In the genomic region with DNA sequence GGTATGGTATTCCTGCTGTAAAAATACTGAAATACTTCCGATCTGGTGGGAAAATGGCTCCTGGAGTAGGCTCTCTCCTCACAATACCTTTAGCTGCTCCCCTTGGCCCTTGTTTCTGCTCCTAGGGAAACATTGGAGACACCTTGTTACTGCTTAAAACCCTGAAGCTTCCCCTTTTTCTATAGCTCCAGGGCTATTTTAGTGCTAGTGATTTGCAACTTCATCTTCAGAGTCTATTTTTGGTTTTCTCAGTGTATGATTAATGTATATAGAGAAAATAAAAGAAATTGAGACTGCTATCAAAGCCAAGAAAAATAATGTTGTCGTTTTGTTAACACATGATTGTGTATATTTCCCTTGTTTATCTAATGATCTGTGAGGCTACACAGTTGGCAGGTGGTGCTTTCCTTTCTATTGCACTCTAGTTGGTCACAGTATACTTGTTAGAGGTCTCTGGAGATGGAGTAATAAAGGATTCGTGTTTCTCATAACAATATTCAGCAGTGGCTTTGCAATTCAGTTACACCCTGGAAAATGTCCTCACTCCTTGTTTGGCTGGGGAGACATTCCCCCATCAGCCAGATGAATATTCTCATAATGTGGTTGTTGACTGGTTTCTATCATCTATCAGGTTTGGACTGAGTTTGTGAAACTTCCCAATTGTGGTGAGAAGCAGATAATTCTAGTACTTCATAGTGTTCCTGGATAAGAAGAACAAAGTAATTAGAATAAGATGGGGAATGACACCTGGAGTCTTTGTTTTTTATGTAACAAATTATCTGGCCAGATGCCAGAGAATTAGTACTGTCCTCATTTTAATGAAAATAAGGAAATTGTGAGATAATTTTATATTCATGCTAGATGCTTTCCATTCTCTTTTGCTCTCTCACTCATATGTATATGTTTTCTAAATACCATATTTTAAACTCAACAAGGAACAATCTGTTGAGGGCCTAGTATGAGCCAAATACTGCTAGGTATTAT, we compare ENCODE assay signal across 10 cellular contexts. TPM values are rescaled to one million over a fixed set of nuclear protein-coding genes. Genes with fewer than 3 reads are reported as not detected.
A peak's percentile ranks its signal among the peaks of the same experiment; 100 is the strongest.
DNase-seq lines count a peak whose midpoint lies in the region; ATAC-seq and TF ChIP-seq lines count a peak whose summit lies in the region.
"Had no signal": no experiment of that assay in that cellular context is flagged by ENCODE, and none has a peak within 500 bp of the region (broad histone marks: within the 10 kb centered on the region; RNA-seq: fewer than 3 reads in every experiment).

No MANE protein-coding gene starts in this region.

- TF ChIP-seq POLR2A in breast epithelium (IDR thresholded peaks at IDR 0.05), result no peak
- no peak for TF ChIP-seq POLR2A in vagina (IDR thresholded peaks at IDR 0.05)

- H3K4me1 Mint-ChIP-seq in stimulated activated memory B cell treated with anti-CD40 and anti-IgM and Interleukin-4, amounts not matched to agents 10 μg/mL and 1 μg/mL and 100 μg/mL, for 72 hours, result peaks cover 44% of the 10 kb centered on the region

- no peak for ATAC-seq in stimulated activated memory B cell treated with anti-CD40 and anti-IgM and Interleukin-4, amounts not matched to agents 10 μg/mL and 1 μg/mL and 100 μg/mL, for 72 hours

- H3K36me3 ChIP-seq in breast epithelium (no peaks in the 10 kb centered on the region), vagina (no peaks in the 10 kb centered on the region)

- H3K4me1 ChIP-seq in breast epithelium, result no peaks in the 10 kb centered on the region
- H3K4me1 ChIP-seq in vagina, result no peaks in the 10 kb centered on the region

- peak overlapping the region; percentile 78 for H3K27ac Mint-ChIP-seq in stimulated activated memory B cell treated with anti-CD40 and anti-IgM and Interleukin-4, amounts not matched to agents 10 μg/mL and 1 μg/mL and 100 μg/mL, for 72 hours

- H3K27me3 Mint-ChIP-seq in stimulated activated memory B cell treated with anti-CD40 and anti-IgM and Interleukin-4, amounts not matched to agents 10 μg/mL and 1 μg/mL and 100 μg/mL, for 72 hours, result no peaks in the 10 kb centered on the region

- H3K4me3 ChIP-seq in breast epithelium (no peak overlapping the region), vagina (no peak overlapping the region)
- H3K4me3 ChIP-seq: A549 had no signal

- TF ChIP-seq CTCF in breast epithelium (IDR thresholded peaks at IDR 0.05) (no peak), vagina (IDR thresholded peaks at IDR 0.05) (no peak)

- H3K27ac ChIP-seq in breast epithelium (peak overlapping the region; percentile 45 to 60), vagina (no peak overlapping the region)
- H3K27ac ChIP-seq: A549 had no signal

- intact Hi-C loops in breast epithelium (cut with DNase I; ENCODE audit: low total_unique reads), result no loop called here
- intact Hi-C loops in vagina (cut with DNase I), result no loop called here

- H3K36me3 Mint-ChIP-seq in stimulated activated memory B cell treated with anti-CD40 and anti-IgM and Interleukin-4, amounts not matched to agents 10 μg/mL and 1 μg/mL and 100 μg/mL, for 72 hours, result peaks cover 11% of the 10 kb centered on the region

- H3K27me3 ChIP-seq in breast epithelium (no peaks in the 10 kb centered on the region), vagina (no peaks in the 10 kb centered on the region)

- DNase-seq in SIG-M5 treated with dmso at 0.1 percent for 504 hours (lab: John Stamatoyannopoulos, UW; ENCODE audit: unreplicated experiment) (peak; percentile 58), SIG-M5 (lab: John Stamatoyannopoulos, UW) (no peak), NCI-H2196 (lab: John Stamatoyannopoulos, UW; ENCODE audit: unreplicated experiment) (peak; percentile 58), breast epithelium (ENCODE audit: low spot score in 2 of 2) (no peak), activated gamma-delta T cell treated with Interleukin-2 at 50 U/mL for 16 hours (no peak), vagina (ENCODE audit: extremely low spot score in 2 of 2) (no peak)
- DNase-seq in activated CD4-positive, alpha-beta T cell treated with anti-CD3 and anti-CD28 coated beads for 1 hour, result no peak
- DNase-seq: activated T-cell treated with anti-CD3 and anti-CD28 coated beads, Interleukin-2, amount 50 U/mL, for 1 hour had no signal

- H3K9me3 ChIP-seq in breast epithelium (no peaks in the 10 kb centered on the region), vagina (no peaks in the 10 kb centered on the region)
- H3K9me3 ChIP-seq: A549 had no signal

- no peak overlapping the region for H3K4me3 Mint-ChIP-seq in stimulated activated memory B cell treated with anti-CD40 and anti-IgM and Interleukin-4, amounts not matched to agents 10 μg/mL and 1 μg/mL and 100 μg/mL, for 72 hours

- no peaks in the 10 kb centered on the region for H3K9me3 Mint-ChIP-seq in stimulated activated memory B cell treated with anti-CD40 and anti-IgM and Interleukin-4, amounts not matched to agents 10 μg/mL and 1 μg/mL and 100 μg/mL, for 72 hours

RNA-seq across cellular contexts. Expression of a gene that starts 44.8 kb away (rescaled TPM):
- total RNA-seq in breast epithelium (100 to 1,000 TPM in 1 of 3 donors, 10 to 100 TPM in 2; 68.2 to 129 (median 72.8) TPM), vagina (60.9 TPM)

Comparison
In these comparisons a context has a peak if more than half of its experiments do, and no peak if none do; other contexts are left out.
1. DNase-seq: peak in SIG-M5 treated with dmso at 0.1 percent for 504 hours (single experiment) and NCI-H2196 (single experiment); none in SIG-M5 (single experiment), breast epithelium (0 of 2), activated gamma-delta T cell treated with Interleukin-2 at 50 U/mL for 16 hours (single experiment), activated CD4-positive, alpha-beta T cell treated with anti-CD3 and anti-CD28 coated beads for 1 hour (single experiment) and vagina (0 of 2).